Comparison of ENCODE assay signal across 21 cellular contexts in genomic region chr3:189720746-189721426, GRCh38.
DNase-seq lines count a peak whose midpoint lies in the region; ATAC-seq and TF ChIP-seq lines count a peak whose summit lies in the region.
"Had no signal": no experiment of that assay in that cellular context is flagged by ENCODE, and none has a peak within 500 bp of the region (broad histone marks: within the 10 kb centered on the region; RNA-seq: fewer than 3 reads in every experiment).

No MANE protein-coding gene starts in this region.

- H3K27me3 Mint-ChIP-seq in GM23338 (ENCODE audit: insufficient read depth, low read depth, poor library complexity): no peaks in the 10 kb centered on the region
- H3K27me3 Mint-ChIP-seq: activated naive CD8-positive, alpha-beta T cell had no signal

- peak overlapping the region; percentile 67; the same call in 1 of the 2 replicates for H2AFZ ChIP-seq in GM23338

- 38 to 62% (median 47%) methylated on average over 5 of the region's 5 CpGs for WGBS in psoas muscle, 3 donors

- H3K4me3 ChIP-seq in GM23338 (no peak overlapping the region), epithelial cell of esophagus (ENCODE audit: low read length) (no peak overlapping the region), psoas muscle (no peak overlapping the region)
- H3K4me3 ChIP-seq: prostate gland, tibial nerve had no signal

- H3K4me1 Mint-ChIP-seq in GM23338: peaks cover 11% of the 10 kb centered on the region; the same call in 2 of the 3 replicates
- H3K4me1 Mint-ChIP-seq: CD8-positive, alpha-beta memory T cell had no signal

- H3K27me3 ChIP-seq in GM23338 (ENCODE audit: insufficient read depth): no peaks in the 10 kb centered on the region
- H3K27me3 ChIP-seq in psoas muscle (ENCODE audit: insufficient read depth in 3 of 3, low read length in 2 of 3): no peaks in the 10 kb centered on the region
- H3K27me3 ChIP-seq: tibial nerve had no signal

- H3K9me3 ChIP-seq in psoas muscle: no peaks in the 10 kb centered on the region
- H3K9me3 ChIP-seq: prostate gland, tibial nerve had no signal

- ATAC-seq in GM23338 (no peak), psoas muscle (peak; percentile 55 to 80 (median 78)), GM19455 (IDR thresholded peaks at IDR 0.05; ENCODE audit: unreplicated experiment) (no peak)
- ATAC-seq: activated CD4-positive, CD25-positive, alpha-beta regulatory T cell treated with anti-CD3 and anti-CD28 coated beads, Interleukin-2, amount 50 U/mL, for 24 hours; left cardiac atrium had no signal

- no peaks in the 10 kb centered on the region for H3K36me3 ChIP-seq in GM23338 (ENCODE audit: insufficient read depth)
- peaks cover 0 to 17% of the 10 kb centered on the region in 2 donors for H3K36me3 ChIP-seq in psoas muscle (ENCODE audit: insufficient read depth in 1 of 2, low read depth in 1 of 2)
- H3K36me3 ChIP-seq: prostate gland, tibial nerve had no signal

- no peaks in the 10 kb centered on the region for H3K9me3 Mint-ChIP-seq in GM23338
- H3K9me3 Mint-ChIP-seq: CD8-positive, alpha-beta memory T cell; nephron progenitor cell; stimulated activated naive CD8-positive, alpha-beta T cell treated with anti-CD3 and anti-CD28 coated beads, Interleukin-15, Interleukin-2, amounts not matched to agents 100 ng/mL and 50 ng/mL, for 24 hours had no signal

- H3K4me1 ChIP-seq in GM23338 (ENCODE audit: insufficient read depth) (no peaks in the 10 kb centered on the region; the same call in 1 of the 2 replicates), psoas muscle (peaks cover 32% of the 10 kb centered on the region)
- H3K4me1 ChIP-seq: prostate gland, tibial nerve had no signal

- intact Hi-C loops in psoas muscle (cut with DNase I): no loop called here

- H3F3A ChIP-seq in GM23338 (replicated peaks; ENCODE audit: low read depth): no peaks in the 10 kb centered on the region

- no peak overlapping the region for H3K27ac ChIP-seq in GM23338 (ENCODE audit: low read depth)
- no peak overlapping the region for H3K27ac ChIP-seq in psoas muscle
- H3K27ac ChIP-seq: prostate gland, tibial nerve had no signal

- H3K4me2 ChIP-seq in GM23338: no peak overlapping the region

- H3K4me3 Mint-ChIP-seq in GM23338: no peak overlapping the region
- H3K4me3 Mint-ChIP-seq: activated naive CD8-positive, alpha-beta T cell; CD8-positive, alpha-beta memory T cell; nephron progenitor cell; stimulated activated naive CD8-positive, alpha-beta T cell treated with anti-CD3 and anti-CD28 coated beads, Interleukin-15, Interleukin-2, amounts not matched to agents 100 ng/mL and 50 ng/mL, for 24 hours had no signal

- no peaks in the 10 kb centered on the region for H4K20me1 ChIP-seq in GM23338 (replicated peaks; ENCODE audit: insufficient read depth)

- no peaks in the 10 kb centered on the region for H3K79me2 ChIP-seq in GM23338 (replicated peaks; ENCODE audit: insufficient read depth)

- H3K36me3 Mint-ChIP-seq in GM23338 (ENCODE audit: low read depth): no peaks in the 10 kb centered on the region
- H3K36me3 Mint-ChIP-seq: activated naive CD8-positive, alpha-beta T cell; CD8-positive, alpha-beta memory T cell had no signal

- no peak overlapping the region for H3K27ac Mint-ChIP-seq in GM23338
- H3K27ac Mint-ChIP-seq: activated naive CD8-positive, alpha-beta T cell; CD8-positive, alpha-beta memory T cell; nephron progenitor cell; stimulated activated naive CD8-positive, alpha-beta T cell treated with anti-CD3 and anti-CD28 coated beads, Interleukin-15, Interleukin-2, amounts not matched to agents 100 ng/mL and 50 ng/mL, for 24 hours had no signal

- no peaks in the 10 kb centered on the region for H3K9me2 ChIP-seq in GM23338 (ENCODE audit: insufficient read depth)

- DNase-seq in GM23338 (ENCODE audit: low spot score): no peak
- DNase-seq in NCI-H748 (lab: John Stamatoyannopoulos, UW; ENCODE audit: unreplicated experiment): peak; percentile 65
- DNase-seq in epithelial cell of esophagus (ENCODE audit: low read depth): peak; percentile 15
- no peak for DNase-seq in psoas muscle
- no peak for DNase-seq in activated CD4-positive, CD25-positive, alpha-beta regulatory T cell treated with anti-CD3 and anti-CD28 coated beads, Interleukin-2, amount 50 U/mL, for 72 hours
- DNase-seq in GF-D8 (lab: John Stamatoyannopoulos, UW): no peak
- DNase-seq: CD8-positive, alpha-beta memory T cell; cerebellar nuclear complex; left cardiac atrium; NCI-H1048; NCI-H526 treated with DMSO at 0.1 percent for 48 hours; nephron progenitor cell; small intestine; stimulated activated CD4-positive, alpha-beta T cell treated with anti-CD3 and anti-CD28 coated beads, Interleukin-4, amount 100 ng/mL, for 1 hour; T1000 had no signal

- TF ChIP-seq CTCF in GM23338 (conservative IDR thresholded peaks at IDR 0.05; ENCODE audit: low read depth in 2 of 2) (no peak), epithelial cell of esophagus (IDR thresholded peaks at IDR 0.05; ENCODE audit: insufficient read depth, low read depth, low read length, missing control alignments) (no peak), psoas muscle (IDR thresholded peaks at IDR 0.05) (no peak)

TF ChIP-seq in GM23338, 12 proteins besides CTCF, POLR2A, EP300 and RAD21:
- TF ChIP-seq ZNF331 (CRISPR knock-in tag; IDR thresholded peaks at IDR 0.05; ENCODE audit: low read depth) (no peak), STAT1 (IDR thresholded peaks at IDR 0.05; ENCODE audit: unreplicated experiment) (no peak), JUNB (IDR thresholded peaks at IDR 0.05; ENCODE audit: unreplicated experiment) (no peak), ZNF462 (CRISPR knock-in tag; IDR thresholded peaks at IDR 0.05) (no peak), ZNF114 (CRISPR knock-in tag; IDR thresholded peaks at IDR 0.05) (no peak), NANOG (IDR thresholded peaks at IDR 0.05; ENCODE audit: borderline replicate concordance) (no peak)

Comparison
In these comparisons a context has a peak if more than half of its experiments do, and no peak if none do; other contexts are left out.
1. ATAC-seq: peak in psoas muscle (4 of 4); none in GM23338 (single experiment) and GM19455 (single experiment).
2. DNase-seq: peak in NCI-H748 (single experiment) and epithelial cell of esophagus (single experiment); none in GM23338 (single experiment), psoas muscle (0 of 2), activated CD4-positive, CD25-positive, alpha-beta regulatory T cell treated with anti-CD3 and anti-CD28 coated beads, Interleukin-2, amount 50 U/mL, for 72 hours (single experiment) and GF-D8 (single experiment).